ENCODE assay signal across 21 cellular contexts in the genomic region with DNA sequence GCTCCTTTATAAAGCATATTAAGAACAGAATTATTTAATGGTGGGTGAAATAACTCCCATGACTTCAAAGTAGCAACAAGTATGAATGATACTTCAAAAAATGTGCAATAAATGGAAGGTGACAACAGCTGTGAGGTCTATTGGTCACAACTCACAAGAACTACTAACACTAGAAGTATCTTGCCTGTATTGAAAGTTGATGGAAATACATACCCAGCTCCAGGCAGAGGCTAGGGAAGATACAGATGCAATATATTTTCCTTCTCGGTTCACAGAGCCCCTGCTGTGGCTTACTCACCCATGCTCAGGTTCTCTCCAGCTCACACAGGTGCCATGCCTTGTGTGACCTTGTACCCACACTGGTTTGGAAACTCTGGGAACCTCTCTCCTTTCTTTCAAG.
"Had no signal": no experiment of that assay in that cellular context is flagged by ENCODE, and none has a peak within 500 bp of the region (broad histone marks: within the 10 kb centered on the region; RNA-seq: fewer than 3 reads in every experiment).

No MANE protein-coding gene starts in this region.

- H3K4me3 Mint-ChIP-seq: dendritic cell treated with granulocyte-macrophage colony-stimulating factor and Interleukin-4, amounts not matched to agents 40 ng/mL and 50 ng/mL, for 4 days; effector memory CD8-positive, alpha-beta T cell; natural killer cell; neural progenitor cell; stimulated activated effector memory CD8-positive, alpha-beta T cell treated with anti-CD3 and anti-CD28 coated beads, Interleukin-12 subunit alpha, Interleukin-12 subunit beta, amount 100 ng/mL, for 72 hours; stimulated activated naive CD8-positive, alpha-beta T cell treated with anti-CD3 and anti-CD28 coated beads, Interleukin-15, Interleukin-2, amounts not matched to agents 100 ng/mL and 50 ng/mL, for 24 hours had no signal

- H3K9me3 ChIP-seq: esophagus muscularis mucosa, heart left ventricle, mucosa of descending colon, ovary, tibial artery, upper lobe of left lung, vagina had no signal

- H3K4me2 ChIP-seq: neural progenitor cell had no signal

- H2AFZ ChIP-seq: neural progenitor cell had no signal

- H3K27me3 ChIP-seq: esophagus muscularis mucosa, neural progenitor cell, ovary, tibial artery, upper lobe of left lung, vagina had no signal

- H3K4me1 ChIP-seq: esophagus muscularis mucosa, neural progenitor cell, upper lobe of left lung, vagina had no signal

- H3K36me3 ChIP-seq: esophagus muscularis mucosa, heart left ventricle, neural progenitor cell, ovary, tibial artery, upper lobe of left lung, vagina had no signal

- H3K27ac Mint-ChIP-seq: dendritic cell treated with granulocyte-macrophage colony-stimulating factor and Interleukin-4, amounts not matched to agents 40 ng/mL and 50 ng/mL, for 4 days; effector memory CD8-positive, alpha-beta T cell; natural killer cell; neural progenitor cell; stimulated activated effector memory CD8-positive, alpha-beta T cell treated with anti-CD3 and anti-CD28 coated beads, Interleukin-12 subunit alpha, Interleukin-12 subunit beta, amount 100 ng/mL, for 72 hours; stimulated activated naive CD8-positive, alpha-beta T cell treated with anti-CD3 and anti-CD28 coated beads, Interleukin-15, Interleukin-2, amounts not matched to agents 100 ng/mL and 50 ng/mL, for 24 hours had no signal

- DNase-seq: effector memory CD8-positive, alpha-beta T cell; foreskin keratinocyte; heart left ventricle; hippocampal formation; left colon; mucosa of descending colon; natural killer cell; nucleus accumbens; ovary; right cardiac atrium; stimulated activated CD4-positive, alpha-beta T cell treated with anti-CD3 and anti-CD28 coated beads, Interleukin-4, amount 100 ng/mL, for 1 hour; stimulated activated CD8-positive, alpha-beta memory T cell treated with anti-CD3 and anti-CD28 coated beads, Interleukin-4, amount 100 ng/mL, for 48 hours; tibial artery; upper lobe of left lung had no signal

- H3K9ac ChIP-seq: neural progenitor cell had no signal

- H3K36me3 Mint-ChIP-seq: natural killer cell; neural progenitor cell; stimulated activated effector memory CD8-positive, alpha-beta T cell treated with anti-CD3 and anti-CD28 coated beads, Interleukin-12 subunit alpha, Interleukin-12 subunit beta, amount 100 ng/mL, for 72 hours had no signal

- ATAC-seq: effector memory CD8-positive, alpha-beta T cell; foreskin keratinocyte; heart left ventricle; left colon; mucosa of descending colon; natural killer cell; right cardiac atrium; stimulated activated effector memory CD8-positive, alpha-beta T cell treated with anti-CD3 and anti-CD28 coated beads, Interleukin-12 subunit alpha, Interleukin-12 subunit beta, amount 100 ng/mL, for 72 hours had no signal

- H3K4me3 ChIP-seq: esophagus muscularis mucosa, heart left ventricle, mucosa of descending colon, neural progenitor cell, ovary, tibial artery, upper lobe of left lung, vagina had no signal

- H3K4me1 Mint-ChIP-seq: natural killer cell; stimulated activated effector memory CD8-positive, alpha-beta T cell treated with anti-CD3 and anti-CD28 coated beads, Interleukin-12 subunit alpha, Interleukin-12 subunit beta, amount 100 ng/mL, for 72 hours had no signal

- H3K27ac ChIP-seq: epithelial cell of prostate, esophagus muscularis mucosa, foreskin keratinocyte, heart left ventricle, neural progenitor cell, ovary, tibial artery, upper lobe of left lung, vagina had no signal

- H3K9me3 Mint-ChIP-seq: dendritic cell treated with granulocyte-macrophage colony-stimulating factor and Interleukin-4, amounts not matched to agents 40 ng/mL and 50 ng/mL, for 4 days; effector memory CD8-positive, alpha-beta T cell; natural killer cell; neural progenitor cell; stimulated activated effector memory CD8-positive, alpha-beta T cell treated with anti-CD3 and anti-CD28 coated beads, Interleukin-12 subunit alpha, Interleukin-12 subunit beta, amount 100 ng/mL, for 72 hours; stimulated activated naive CD8-positive, alpha-beta T cell treated with anti-CD3 and anti-CD28 coated beads, Interleukin-15, Interleukin-2, amounts not matched to agents 100 ng/mL and 50 ng/mL, for 24 hours had no signal
